Comparison of ENCODE assay signal across 1 cellular context in the genomic region with DNA sequence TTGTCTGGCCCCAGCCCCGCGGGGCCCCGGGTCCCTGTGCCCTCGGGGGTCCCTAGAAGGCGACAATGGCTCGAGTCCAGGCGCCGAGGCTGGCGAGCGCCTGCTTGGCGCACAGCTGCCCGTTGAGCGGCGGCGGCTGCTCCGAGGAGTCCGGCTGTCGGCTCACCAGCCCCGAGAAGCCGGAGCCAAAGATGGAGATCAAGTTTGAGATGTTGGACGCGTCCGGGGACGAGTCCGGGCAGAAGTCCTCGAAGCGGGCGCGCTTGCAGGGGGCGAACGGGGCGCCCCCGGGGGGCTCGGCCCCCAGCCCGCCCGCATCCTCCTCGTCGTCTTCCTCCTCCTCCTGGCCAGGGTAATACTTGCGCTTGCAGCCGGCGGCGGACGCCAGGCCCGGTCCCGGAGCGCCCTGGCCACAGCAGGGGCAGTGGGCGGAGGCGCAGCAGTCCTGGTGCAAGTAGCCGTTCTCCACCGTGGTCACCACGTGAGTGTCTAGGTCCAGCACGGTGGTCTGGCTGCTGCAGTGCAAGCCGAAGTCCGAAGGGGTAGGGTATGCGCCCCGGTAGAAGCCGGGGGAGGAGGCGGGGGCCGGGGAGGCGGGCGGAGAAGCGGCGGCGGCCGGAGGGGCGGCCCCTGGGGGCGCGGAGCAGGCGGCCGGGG.
TF ChIP-seq lines count a peak whose summit lies in the region.

No MANE protein-coding gene starts in this region.

TF ChIP-seq in SK-N-SH treated with all-trans-retinoic acid at 6 μM for 48 hours, 23 proteins besides CTCF, POLR2A, EP300 and RAD21 (continued from another document):
- TF ChIP-seq RARB (CRISPR knock-in tag; IDR thresholded peaks at IDR 0.05) = no peak
- no peak for TF ChIP-seq OSR1 (CRISPR knock-in tag; IDR thresholded peaks at IDR 0.05)
- no peak for TF ChIP-seq PPARA (CRISPR knock-in tag; IDR thresholded peaks at IDR 0.05; ENCODE audit: borderline replicate concordance)
- no peak for TF ChIP-seq ESRRG (CRISPR knock-in tag; IDR thresholded peaks at IDR 0.05)
- no peak for TF ChIP-seq TCF4 (CRISPR knock-in tag; IDR thresholded peaks at IDR 0.05; ENCODE audit: borderline replicate concordance)
- TF ChIP-seq CSDC2 (CRISPR knock-in tag; IDR thresholded peaks at IDR 0.05) = no peak
- TF ChIP-seq, protein P1, sequence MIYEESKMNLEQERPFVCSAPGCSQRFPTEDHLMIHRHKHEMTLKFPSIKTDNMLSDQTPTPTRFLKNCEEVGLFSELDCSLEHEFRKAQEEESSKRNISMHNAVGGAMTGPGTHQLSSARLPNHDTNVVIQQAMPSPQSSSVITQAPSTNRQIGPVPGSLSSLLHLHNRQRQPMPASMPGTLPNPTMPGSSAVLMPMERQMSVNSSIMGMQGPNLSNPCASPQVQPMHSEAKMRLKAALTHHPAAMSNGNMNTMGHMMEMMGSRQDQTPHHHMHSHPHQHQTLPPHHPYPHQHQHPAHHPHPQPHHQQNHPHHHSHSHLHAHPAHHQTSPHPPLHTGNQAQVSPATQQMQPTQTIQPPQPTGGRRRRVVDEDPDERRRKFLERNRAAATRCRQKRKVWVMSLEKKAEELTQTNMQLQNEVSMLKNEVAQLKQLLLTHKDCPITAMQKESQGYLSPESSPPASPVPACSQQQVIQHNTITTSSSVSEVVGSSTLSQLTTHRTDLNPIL (CRISPR knock-in tag; IDR thresholded peaks at IDR 0.05; ENCODE audit: low read depth) = no peak
- TF ChIP-seq ARNTL (CRISPR knock-in tag; IDR thresholded peaks at IDR 0.05; ENCODE audit: borderline replicate concordance, low read depth) = no peak
